10 cellular contexts compared by ENCODE assay signal in the genomic region with DNA sequence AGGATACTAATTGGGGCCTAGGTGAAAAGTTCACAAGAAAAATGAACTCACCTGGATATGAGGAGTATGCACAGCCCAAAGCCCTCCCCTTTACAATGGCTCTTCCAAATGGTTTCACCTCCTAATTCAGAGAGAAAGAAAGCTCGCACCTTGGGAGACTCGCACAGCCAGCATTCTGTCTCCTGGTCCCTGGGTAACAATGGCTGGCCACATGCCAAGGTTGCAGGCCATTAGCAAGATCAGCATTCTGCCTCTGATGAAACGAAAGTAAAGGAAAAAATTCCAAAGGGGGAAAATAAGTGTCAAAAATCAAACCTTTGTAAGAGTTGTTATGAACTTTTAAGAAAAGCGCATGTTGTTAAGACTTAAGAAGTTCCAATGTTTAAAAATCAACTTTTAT.
DNase-seq lines count a peak whose midpoint lies in the region; ATAC-seq and TF ChIP-seq lines count a peak whose summit lies in the region.
"Had no signal": no experiment of that assay in that cellular context is flagged by ENCODE, and none has a peak within 500 bp of the region (broad histone marks: within the 10 kb centered on the region; RNA-seq: fewer than 3 reads in every experiment).

No MANE protein-coding gene starts in this region.

- intact Hi-C loops in adrenal gland (cut with DNase I) (no loop called here), right cardiac atrium (cut with DNase I) (loop anchor here in 1 of 4 donors (5.0 kb wide), 1 partner anchor 171 kb away; no protein-coding TSS in a partner anchor)
- intact Hi-C loops in naive thymus-derived CD4-positive, alpha-beta T cell (cut with micrococcal nuclease) = no loop called here

- ATAC-seq in right cardiac atrium = peak; percentile 60 to 83
- no peak for ATAC-seq in naive thymus-derived CD4-positive, alpha-beta T cell
- ATAC-seq in effector memory CD8-positive, alpha-beta T cell (replicated peaks) = no peak

- no peaks in the 10 kb centered on the region for H3K36me3 Mint-ChIP-seq in naive thymus-derived CD4-positive, alpha-beta T cell
- no peaks in the 10 kb centered on the region for H3K36me3 Mint-ChIP-seq in effector memory CD8-positive, alpha-beta T cell (ENCODE audit: insufficient read depth)
- H3K36me3 Mint-ChIP-seq in activated CD4-positive, alpha-beta T cell treated with anti-CD3 and anti-CD28 coated beads, Interleukin-2, amount 10 ng/mL, durations not matched to agents 7 days and 5 days (ENCODE audit: low read depth) = no peaks in the 10 kb centered on the region

- POLR2A ChIA-PET in naive thymus-derived CD4-positive, alpha-beta T cell (lab: Charles Lee) = no interaction called here
- POLR2A ChIA-PET in activated CD4-positive, alpha-beta T cell treated with anti-CD3 and anti-CD28 coated beads, Interleukin-2, amount 10 ng/mL, durations not matched to agents 7 days and 5 days (lab: Charles Lee) = no interaction called here

- CTCF ChIA-PET in naive thymus-derived CD4-positive, alpha-beta T cell (lab: Charles Lee) = no interaction called here
- CTCF ChIA-PET in activated CD4-positive, alpha-beta T cell treated with anti-CD3 and anti-CD28 coated beads, Interleukin-2, amount 10 ng/mL, durations not matched to agents 7 days and 5 days (lab: Charles Lee) = no interaction called here

- H3K4me3 Mint-ChIP-seq in naive thymus-derived CD4-positive, alpha-beta T cell = no peak overlapping the region
- no peak overlapping the region for H3K4me3 Mint-ChIP-seq in effector memory CD8-positive, alpha-beta T cell
- H3K4me3 Mint-ChIP-seq in activated CD4-positive, alpha-beta T cell treated with anti-CD3 and anti-CD28 coated beads, Interleukin-2, amount 10 ng/mL, durations not matched to agents 7 days and 5 days = no peak overlapping the region

- H3K36me3 ChIP-seq in adrenal gland (replicated peaks in 1 of 2) = no peaks in the 10 kb centered on the region
- H3K36me3 ChIP-seq in naive thymus-derived CD4-positive, alpha-beta T cell (ENCODE audit: control insufficient read depth in 2 of 3, insufficient read depth in 3 of 3, low read length in 3 of 3) = no peaks in the 10 kb centered on the region
- H3K36me3 ChIP-seq: neutrophil had no signal

- 62 to 70% (median 68%) methylated on average over 4 of the region's 4 CpGs for WGBS in adrenal gland, 4 donors
- 59% methylated on average over 4 of the region's 4 CpGs for WGBS in right cardiac atrium

- H3K27me3 ChIP-seq in adrenal gland (no peaks in the 10 kb centered on the region), right cardiac atrium (ENCODE audit: control insufficient read depth, insufficient read depth) (no peaks in the 10 kb centered on the region)
- H3K27me3 ChIP-seq in naive thymus-derived CD4-positive, alpha-beta T cell (ENCODE audit: control insufficient read depth in 2 of 2, insufficient read depth in 2 of 2, low read length in 2 of 2) = no peaks in the 10 kb centered on the region
- H3K27me3 ChIP-seq: neutrophil had no signal

- H3K9me3 ChIP-seq in adrenal gland (replicated peaks in 1 of 3) (no peaks in the 10 kb centered on the region), right cardiac atrium (ENCODE audit: control insufficient read depth, low read length) (no peaks in the 10 kb centered on the region)
- no peaks in the 10 kb centered on the region for H3K9me3 ChIP-seq in naive thymus-derived CD4-positive, alpha-beta T cell (ENCODE audit: control insufficient read depth in 2 of 3, low read length in 3 of 3)
- H3K9me3 ChIP-seq: neutrophil had no signal

- peak; percentile 45 for DNase-seq in H4 (ENCODE audit: low spot score)
- DNase-seq in adrenal gland = peak; percentile 29 to 84 (median 63)
- peak; percentile 83 to 91 (median 84) for DNase-seq in right cardiac atrium
- peak; percentile 53 for DNase-seq in renal cortical epithelial cell (ENCODE audit: low read depth)
- no peak for DNase-seq in naive thymus-derived CD4-positive, alpha-beta T cell
- no peak for DNase-seq in effector memory CD8-positive, alpha-beta T cell
- DNase-seq in activated CD4-positive, alpha-beta T cell treated with anti-CD3 and anti-CD28 coated beads, Interleukin-2, amount 10 ng/mL, durations not matched to agents 7 days and 5 days = no peak
- DNase-seq in NCI-H128 (lab: John Stamatoyannopoulos, UW; ENCODE audit: unreplicated experiment) = no peak

- no peak overlapping the region for H3K27ac Mint-ChIP-seq in naive thymus-derived CD4-positive, alpha-beta T cell
- no peak overlapping the region for H3K27ac Mint-ChIP-seq in effector memory CD8-positive, alpha-beta T cell
- no peak overlapping the region for H3K27ac Mint-ChIP-seq in activated CD4-positive, alpha-beta T cell treated with anti-CD3 and anti-CD28 coated beads, Interleukin-2, amount 10 ng/mL, durations not matched to agents 7 days and 5 days

- H3K9me3 Mint-ChIP-seq in naive thymus-derived CD4-positive, alpha-beta T cell = peaks cover 0 to 10% (median 5%) of the 10 kb centered on the region in 11 donors
- peaks cover 0 to 1% of the 10 kb centered on the region in 2 donors for H3K9me3 Mint-ChIP-seq in effector memory CD8-positive, alpha-beta T cell
- no peaks in the 10 kb centered on the region for H3K9me3 Mint-ChIP-seq in activated CD4-positive, alpha-beta T cell treated with anti-CD3 and anti-CD28 coated beads, Interleukin-2, amount 10 ng/mL, durations not matched to agents 7 days and 5 days

- no peaks in the 10 kb centered on the region for H3K4me1 ChIP-seq in adrenal gland (replicated peaks in 1 of 2)
- H3K4me1 ChIP-seq in right cardiac atrium (ENCODE audit: control insufficient read depth, insufficient read depth, low read length) = no peaks in the 10 kb centered on the region
- H3K4me1 ChIP-seq in naive thymus-derived CD4-positive, alpha-beta T cell (ENCODE audit: control insufficient read depth in 2 of 2, insufficient read depth in 2 of 2, low read length in 2 of 2) = no peaks in the 10 kb centered on the region

- TF ChIP-seq POLR2A in adrenal gland (IDR thresholded peaks at IDR 0.05) = no peak

- H3K27ac ChIP-seq in adrenal gland (peak overlapping the region in 1 of 5 donors; percentile 25), right cardiac atrium (ENCODE audit: low read length) (no peak overlapping the region)
- no peak overlapping the region for H3K27ac ChIP-seq in naive thymus-derived CD4-positive, alpha-beta T cell (ENCODE audit: low read depth, low read length)
- H3K27ac ChIP-seq: C4-2B, neutrophil had no signal

- TF ChIP-seq CTCF in adrenal gland (IDR thresholded peaks at IDR 0.05) = no peak

- peaks cover 0 to 8% (median 0%) of the 10 kb centered on the region in 5 donors for H3K27me3 Mint-ChIP-seq in naive thymus-derived CD4-positive, alpha-beta T cell
- peaks cover 0 to 9% of the 10 kb centered on the region in 2 donors for H3K27me3 Mint-ChIP-seq in effector memory CD8-positive, alpha-beta T cell
- H3K27me3 Mint-ChIP-seq in activated CD4-positive, alpha-beta T cell treated with anti-CD3 and anti-CD28 coated beads, Interleukin-2, amount 10 ng/mL, durations not matched to agents 7 days and 5 days = no peaks in the 10 kb centered on the region

- H3K4me3 ChIP-seq in adrenal gland = peak overlapping the region in 1 of 4 donors; percentile 1
- peak overlapping the region; percentile 16 for H3K4me3 ChIP-seq in right cardiac atrium (ENCODE audit: low read length)
- no peak overlapping the region for H3K4me3 ChIP-seq in naive thymus-derived CD4-positive, alpha-beta T cell (ENCODE audit: low read length)

- peaks cover 0 to 4% (median 0%) of the 10 kb centered on the region in 7 donors for H3K4me1 Mint-ChIP-seq in naive thymus-derived CD4-positive, alpha-beta T cell
- no peaks in the 10 kb centered on the region for H3K4me1 Mint-ChIP-seq in effector memory CD8-positive, alpha-beta T cell (ENCODE audit: low read depth in 2 of 2)
- no peaks in the 10 kb centered on the region for H3K4me1 Mint-ChIP-seq in activated CD4-positive, alpha-beta T cell treated with anti-CD3 and anti-CD28 coated beads, Interleukin-2, amount 10 ng/mL, durations not matched to agents 7 days and 5 days

Comparison
In these comparisons a context has a peak if more than half of its experiments do, and no peak if none do; other contexts are left out.
1. DNase-seq: peak in H4 (single experiment), adrenal gland (7 of 7), right cardiac atrium (3 of 3) and renal cortical epithelial cell (single experiment); none in naive thymus-derived CD4-positive, alpha-beta T cell (0 of 9), effector memory CD8-positive, alpha-beta T cell (0 of 3), activated CD4-positive, alpha-beta T cell treated with anti-CD3 and anti-CD28 coated beads, Interleukin-2, amount 10 ng/mL, durations not matched to agents 7 days and 5 days (single experiment) and NCI-H128 (single experiment).
2. ATAC-seq: peak in right cardiac atrium (2 of 2); none in naive thymus-derived CD4-positive, alpha-beta T cell (single experiment) and effector memory CD8-positive, alpha-beta T cell (single experiment).